1 cellular context compared by ENCODE assay signal in the genomic region with DNA sequence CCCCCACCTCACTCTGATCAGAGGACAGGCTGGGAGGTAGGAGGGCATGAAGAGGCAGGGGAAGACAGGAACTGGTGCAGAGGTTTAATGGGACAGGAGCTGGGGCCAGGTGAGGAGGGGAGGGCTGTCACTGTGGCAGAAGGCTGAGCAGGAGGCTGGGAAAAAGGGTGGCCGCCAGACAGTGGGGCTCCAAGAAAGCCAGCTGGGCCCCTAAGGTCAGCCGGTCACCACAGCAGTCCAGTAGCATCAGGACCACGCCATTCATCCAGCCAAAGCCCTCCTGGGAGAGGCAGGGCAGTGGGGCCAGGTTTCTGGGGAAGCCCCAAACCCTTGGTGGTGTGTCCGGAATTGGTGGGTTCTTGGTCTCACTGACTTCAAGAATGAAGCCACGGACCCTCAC.
TF ChIP-seq lines count a peak whose summit lies in the region.

No MANE protein-coding gene starts in this region.

TF ChIP-seq in HepG2, 621 proteins besides CTCF, POLR2A, EP300 and RAD21 (continued from another document):
- TF ChIP-seq, protein P1, sequence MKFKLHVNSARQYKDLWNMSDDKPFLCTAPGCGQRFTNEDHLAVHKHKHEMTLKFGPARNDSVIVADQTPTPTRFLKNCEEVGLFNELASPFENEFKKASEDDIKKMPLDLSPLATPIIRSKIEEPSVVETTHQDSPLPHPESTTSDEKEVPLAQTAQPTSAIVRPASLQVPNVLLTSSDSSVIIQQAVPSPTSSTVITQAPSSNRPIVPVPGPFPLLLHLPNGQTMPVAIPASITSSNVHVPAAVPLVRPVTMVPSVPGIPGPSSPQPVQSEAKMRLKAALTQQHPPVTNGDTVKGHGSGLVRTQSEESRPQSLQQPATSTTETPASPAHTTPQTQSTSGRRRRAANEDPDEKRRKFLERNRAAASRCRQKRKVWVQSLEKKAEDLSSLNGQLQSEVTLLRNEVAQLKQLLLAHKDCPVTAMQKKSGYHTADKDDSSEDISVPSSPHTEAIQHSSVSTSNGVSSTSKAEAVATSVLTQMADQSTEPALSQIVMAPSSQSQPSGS (CRISPR knock-in tag; IDR thresholded peaks at IDR 0.05): no peak
